Comparison of ENCODE assay signal across 8 cellular contexts in genomic region chr3:11803977-11804903, GRCh38. TPM values are rescaled to one million over a fixed set of nuclear protein-coding genes. Genes with fewer than 3 reads are reported as not detected.
A peak's percentile ranks its signal among the peaks of the same experiment; 100 is the strongest.
DNase-seq lines count a peak whose midpoint lies in the region; ATAC-seq and TF ChIP-seq lines count a peak whose summit lies in the region.

No MANE protein-coding gene starts in this region.

- no peak overlapping the region for H3K4me3 ChIP-seq in foreskin fibroblast (ENCODE audit: low read depth in 1 of 2, low read length in 2 of 2)

- H3K36me3 Mint-ChIP-seq in activated CD8-positive, alpha-beta memory T cell treated with anti-CD3 and anti-CD28 coated beads, Interleukin-2, amount 10 ng/mL, durations not matched to agents 7 days and 5 days, result peaks cover 59% of the 10 kb centered on the region
- H3K36me3 Mint-ChIP-seq in activated T-cell treated with anti-CD3 and anti-CD28 coated beads, Interleukin-2, amount 50 U/mL, for 4 hours (ENCODE audit: insufficient read depth), result peaks cover 66% of the 10 kb centered on the region
- peaks cover 66% of the 10 kb centered on the region for H3K36me3 Mint-ChIP-seq in osteocyte (ENCODE audit: unreplicated experiment)

- H3K9me3 Mint-ChIP-seq in activated CD8-positive, alpha-beta memory T cell treated with anti-CD3 and anti-CD28 coated beads, Interleukin-2, amount 10 ng/mL, durations not matched to agents 7 days and 5 days (ENCODE audit: low read depth), result peaks cover 9% of the 10 kb centered on the region
- H3K9me3 Mint-ChIP-seq in activated T-cell treated with anti-CD3 and anti-CD28 coated beads, Interleukin-2, amount 50 U/mL, for 4 hours, result peaks cover 17% of the 10 kb centered on the region
- peaks cover 23% of the 10 kb centered on the region for H3K9me3 Mint-ChIP-seq in osteocyte (ENCODE audit: unreplicated experiment)

- H3K4me3 Mint-ChIP-seq in activated CD8-positive, alpha-beta memory T cell treated with anti-CD3 and anti-CD28 coated beads, Interleukin-2, amount 10 ng/mL, durations not matched to agents 7 days and 5 days, result no peak overlapping the region
- H3K4me3 Mint-ChIP-seq in activated T-cell treated with anti-CD3 and anti-CD28 coated beads, Interleukin-2, amount 50 U/mL, for 4 hours, result no peak overlapping the region
- no peak overlapping the region for H3K4me3 Mint-ChIP-seq in osteocyte (ENCODE audit: unreplicated experiment)

- H3K4me1 Mint-ChIP-seq in activated CD8-positive, alpha-beta memory T cell treated with anti-CD3 and anti-CD28 coated beads, Interleukin-2, amount 10 ng/mL, durations not matched to agents 7 days and 5 days, result peaks cover 15% of the 10 kb centered on the region
- peaks cover 5% of the 10 kb centered on the region for H3K4me1 Mint-ChIP-seq in activated T-cell treated with anti-CD3 and anti-CD28 coated beads, Interleukin-2, amount 50 U/mL, for 4 hours (ENCODE audit: low read depth)
- H3K4me1 Mint-ChIP-seq in osteocyte (ENCODE audit: unreplicated experiment), result no peaks in the 10 kb centered on the region

- peak; percentile 68 for DNase-seq in activated CD8-positive, alpha-beta memory T cell treated with anti-CD3 and anti-CD28 coated beads, Interleukin-2, amount 10 ng/mL, durations not matched to agents 7 days and 5 days
- no peak for DNase-seq in activated CD8-positive, alpha-beta memory T cell treated with anti-CD3 and anti-CD28 coated beads, Interleukin-2, amount 50 U/mL, for 48 hours
- DNase-seq in NCI-H774 (lab: John Stamatoyannopoulos, UW) (peak; percentile 28), foreskin fibroblast (peak in 1 of 2 donors; percentile 68), osteocyte (ENCODE audit: extremely low spot score, unreplicated experiment) (no peak), COR-L47 (lab: John Stamatoyannopoulos, UW) (no peak)
- DNase-seq in activated T-cell treated with anti-CD3 and anti-CD28 coated beads, Interleukin-2, amount 50 U/mL, for 4 hours, result peak; percentile 11

- H3K27ac Mint-ChIP-seq in activated CD8-positive, alpha-beta memory T cell treated with anti-CD3 and anti-CD28 coated beads, Interleukin-2, amount 10 ng/mL, durations not matched to agents 7 days and 5 days, result no peak overlapping the region
- no peak overlapping the region for H3K27ac Mint-ChIP-seq in osteocyte (ENCODE audit: unreplicated experiment)

- H3K27me3 Mint-ChIP-seq in activated CD8-positive, alpha-beta memory T cell treated with anti-CD3 and anti-CD28 coated beads, Interleukin-2, amount 10 ng/mL, durations not matched to agents 7 days and 5 days, result no peaks in the 10 kb centered on the region
- H3K27me3 Mint-ChIP-seq in activated T-cell treated with anti-CD3 and anti-CD28 coated beads, Interleukin-2, amount 50 U/mL, for 4 hours (ENCODE audit: low read depth), result no peaks in the 10 kb centered on the region
- H3K27me3 Mint-ChIP-seq in osteocyte (ENCODE audit: unreplicated experiment), result no peaks in the 10 kb centered on the region

- peak; percentile 91 for ATAC-seq in activated CD8-positive, alpha-beta memory T cell treated with anti-CD3 and anti-CD28 coated beads, Interleukin-2, amount 10 ng/mL, durations not matched to agents 7 days and 5 days
- ATAC-seq in HG02870 (IDR thresholded peaks at IDR 0.05; ENCODE audit: unreplicated experiment), result peak; percentile 67
- ATAC-seq in activated T-cell treated with anti-CD3 and anti-CD28 coated beads, Interleukin-2, amount 50 U/mL, for 4 hours, result peak; percentile 38 to 67

- CTCF ChIA-PET in activated CD8-positive, alpha-beta memory T cell treated with anti-CD3 and anti-CD28 coated beads, Interleukin-2, amount 10 ng/mL, durations not matched to agents 7 days and 5 days (lab: Charles Lee), result interaction anchor here (0.8 to 2.3 kb wide), 22 partner anchors 9 to 425 kb away, joined by 3 to 11 read pairs (median 5); partner anchors contain the start of gene TAMM41

- peak; percentile 68 for TF ChIP-seq CTCF in foreskin fibroblast (IDR thresholded peaks at IDR 0.05; ENCODE audit: low read depth, low read length)
- peak; percentile 76 for TF ChIP-seq CTCF in osteocyte (IDR thresholded peaks at IDR 0.05)

RNA-seq across cellular contexts. Expression of gene TAMM41, which starts 42.4 kb away (rescaled TPM):
- 10 to 100 TPM; 19.5 to 20.4 TPM for total RNA-seq in activated CD8-positive, alpha-beta memory T cell treated with anti-CD3 and anti-CD28 coated beads, Interleukin-2, amount 10 ng/mL, durations not matched to agents 7 days and 5 days
- total RNA-seq in activated T-cell treated with anti-CD3 and anti-CD28 coated beads, Interleukin-2, amount 50 U/mL, for 4 hours, result 10 to 100 TPM; 35.2 to 43.8 (median 40.2) TPM
- 14.5 and 18.8 TPM in 2 replicates for total RNA-seq in osteocyte

Comparison
In these comparisons a context has a peak if more than half of its experiments do, and no peak if none do; other contexts are left out.
1. DNase-seq: peak in activated CD8-positive, alpha-beta memory T cell treated with anti-CD3 and anti-CD28 coated beads, Interleukin-2, amount 10 ng/mL, durations not matched to agents 7 days and 5 days (single experiment), NCI-H774 (single experiment) and activated T-cell treated with anti-CD3 and anti-CD28 coated beads, Interleukin-2, amount 50 U/mL, for 4 hours (single experiment); none in activated CD8-positive, alpha-beta memory T cell treated with anti-CD3 and anti-CD28 coated beads, Interleukin-2, amount 50 U/mL, for 48 hours (single experiment), osteocyte (single experiment) and COR-L47 (single experiment).
2. Peak in every context shown above with its lines, with median percentiles within 50 percentile points of each other: ATAC-seq.